ENCODE assay signal across 15 cellular contexts in the genomic region with DNA sequence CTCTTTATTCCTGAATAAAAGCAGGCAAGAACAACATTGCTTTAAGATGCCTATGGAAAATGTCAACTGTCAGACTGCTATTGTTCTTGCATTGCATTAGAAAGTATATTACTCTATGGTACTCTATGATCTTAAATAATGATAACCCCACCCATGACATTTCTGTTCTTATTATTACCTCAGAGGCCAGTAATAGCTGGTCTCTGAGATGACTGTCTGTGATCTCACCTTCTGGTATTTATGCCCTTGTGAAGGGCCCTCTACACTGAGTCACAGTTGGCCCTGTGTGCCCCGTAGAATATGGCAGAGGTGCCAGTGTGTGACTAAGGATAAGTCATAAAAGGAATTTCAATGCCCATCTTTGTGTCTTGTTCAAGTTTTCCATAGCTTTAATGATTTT.
DNase-seq lines count a peak whose midpoint lies in the region; TF ChIP-seq lines count a peak whose summit lies in the region.
"Had no signal": no experiment of that assay in that cellular context is flagged by ENCODE, and none has a peak within 500 bp of the region (broad histone marks: within the 10 kb centered on the region; RNA-seq: fewer than 3 reads in every experiment).

No MANE protein-coding gene starts in this region.

- intact Hi-C loops in sigmoid colon (cut with DNase I) = no loop called here
- intact Hi-C loops in posterior cingulate gyrus (cut with DNase I) = no loop called here

- TF ChIP-seq EP300 in sigmoid colon (IDR thresholded peaks at IDR 0.05) = no peak

- H3K4me1 ChIP-seq in sigmoid colon = no peaks in the 10 kb centered on the region
- H3K4me1 ChIP-seq: heart right ventricle, stomach had no signal

- H3K9me3 ChIP-seq in sigmoid colon = peaks cover 0 to 2% (median 0%) of the 10 kb centered on the region in 4 donors
- H3K9me3 ChIP-seq: heart right ventricle, stomach had no signal

- no peak for TF ChIP-seq CTCF in sigmoid colon (IDR thresholded peaks at IDR 0.05)

- H3K36me3 ChIP-seq in sigmoid colon = no peaks in the 10 kb centered on the region
- H3K36me3 ChIP-seq: cardiac muscle cell, heart right ventricle, stomach had no signal

- WGBS in sigmoid colon, 2 donors = 42 to 62% methylated on average over 1 of the region's 1 CpG

- DNase-seq in ELR (ENCODE audit: low read depth) (peak; percentile 79), LoVo (ENCODE audit: low spot score) (peak; percentile 67), astrocyte of the hippocampus (ENCODE audit: low read depth, low spot score) (peak; percentile 52), renal cortical epithelial cell (ENCODE audit: low read depth) (peak; percentile 81), sigmoid colon (no peak), medulla oblongata (ENCODE audit: extremely low spot score) (no peak), posterior cingulate gyrus (no peak)
- DNase-seq: effector memory CD8-positive, alpha-beta T cell; heart right ventricle; natural killer cell; NCI-H1436; NCI-H526 treated with DMSO at 0.1 percent for 48 hours; SHP77; stomach had no signal

- TF ChIP-seq POLR2A in sigmoid colon (IDR thresholded peaks at IDR 0.05) = no peak

- no peak overlapping the region for H3K4me3 ChIP-seq in sigmoid colon
- H3K4me3 ChIP-seq: cardiac muscle cell, heart right ventricle, stomach had no signal

- H3K27me3 ChIP-seq in sigmoid colon = no peaks in the 10 kb centered on the region
- H3K27me3 ChIP-seq: cardiac muscle cell, stomach had no signal

- H3K27ac ChIP-seq in sigmoid colon = no peak overlapping the region
- H3K27ac ChIP-seq: cardiac muscle cell, heart right ventricle, stomach had no signal

Comparison
In these comparisons a context has a peak if more than half of its experiments do, and no peak if none do; other contexts are left out.
1. DNase-seq: peak in ELR (single experiment), LoVo (single experiment), astrocyte of the hippocampus (single experiment) and renal cortical epithelial cell (single experiment); none in sigmoid colon (single experiment), medulla oblongata (single experiment) and posterior cingulate gyrus (0 of 10).